ENCODE assay signal across 18 cellular contexts in genomic region chr7:30841025-30841735, GRCh38.
DNase-seq lines count a peak whose midpoint lies in the region; ATAC-seq, FAIRE-seq and TF ChIP-seq lines count a peak whose summit lies in the region.
"Had no signal": no experiment of that assay in that cellular context is flagged by ENCODE, and none has a peak within 500 bp of the region (broad histone marks: within the 10 kb centered on the region; RNA-seq: fewer than 3 reads in every experiment).

No MANE protein-coding gene starts in this region.

- no peak for FAIRE-seq in astrocyte (lab: Jason Lieb, UNC)
- FAIRE-seq: GM19239, H1 had no signal

- H3K27me3 ChIP-seq in astrocyte (ENCODE audit: insufficient read depth, low read length) = no peaks in the 10 kb centered on the region

- no peak for ATAC-seq in WTC11
- ATAC-seq: PC-3 had no signal

- H3K4me2 ChIP-seq in astrocyte (ENCODE audit: low read length) = no peak overlapping the region

- H3K36me3 Mint-ChIP-seq in astrocyte (ENCODE audit: low read depth, unreplicated experiment) = peaks cover 25% of the 10 kb centered on the region
- H3K36me3 Mint-ChIP-seq in neural crest cell (ENCODE audit: low read depth) = peaks cover 16% of the 10 kb centered on the region
- peaks cover 6% of the 10 kb centered on the region for H3K36me3 Mint-ChIP-seq in WTC11
- H3K36me3 Mint-ChIP-seq: CD4-positive, CD25-positive, alpha-beta regulatory T cell had no signal

- no peak overlapping the region for H3K27ac ChIP-seq in astrocyte (ENCODE audit: low read depth, low read length)
- H3K27ac ChIP-seq: RWPE1 had no signal

- H3K27me3 Mint-ChIP-seq in astrocyte (ENCODE audit: low read depth, unreplicated experiment) (peaks cover 9% of the 10 kb centered on the region), neural crest cell (ENCODE audit: low read depth) (no peaks in the 10 kb centered on the region), WTC11 (ENCODE audit: low read depth) (no peaks in the 10 kb centered on the region)
- H3K27me3 Mint-ChIP-seq: CD4-positive, CD25-positive, alpha-beta regulatory T cell had no signal

- no peak overlapping the region for H2AFZ ChIP-seq in astrocyte (ENCODE audit: low read depth, low read length)

- H3K27ac Mint-ChIP-seq in astrocyte (ENCODE audit: unreplicated experiment) (no peak overlapping the region), neural crest cell (ENCODE audit: unreplicated experiment) (peak overlapping the region; percentile 67), WTC11 (no peak overlapping the region)
- H3K27ac Mint-ChIP-seq: CD4-positive, CD25-positive, alpha-beta regulatory T cell had no signal

- DNase-seq in NCI-H226 (peak; percentile 80), astrocyte (ENCODE audit: low read depth) (peak; percentile 49), iris pigment epithelial cell (ENCODE audit: low read depth) (peak; percentile 7), neural crest cell (ENCODE audit: low read depth, low spot score) (no peak), cerebellum (ENCODE audit: low spot score) (no peak), NCI-H1694 (lab: John Stamatoyannopoulos, UW) (no peak), WTC11 (ENCODE audit: low spot score) (no peak)
- DNase-seq: ACHN; CD4-positive, CD25-positive, alpha-beta regulatory T cell; KG1; NCI-H1436; NCI-H2029 treated with DMSO at 0.1 percent for 48 hours; NCI-H2171 treated with DMSO at 0.1 percent for 48 hours; NCI-H748 treated with DMSO at 0.1 percent for 48 hours; PC-3 had no signal

- no peaks in the 10 kb centered on the region for H3K79me2 ChIP-seq in astrocyte (ENCODE audit: insufficient read depth, low read length)

- H4K20me1 ChIP-seq in astrocyte (ENCODE audit: insufficient read depth, low read length) = no peaks in the 10 kb centered on the region

- H3K4me1 ChIP-seq in astrocyte (ENCODE audit: insufficient read depth, low read length) = no peaks in the 10 kb centered on the region

- H3K4me3 Mint-ChIP-seq in astrocyte (ENCODE audit: unreplicated experiment) (no peak overlapping the region), neural crest cell (no peak overlapping the region), WTC11 (no peak overlapping the region)
- H3K4me3 Mint-ChIP-seq: CD4-positive, CD25-positive, alpha-beta regulatory T cell had no signal

- POLR2A ChIA-PET in WTC11 (lab: Charles Lee) = no interaction called here

- no peak overlapping the region for H3K4me3 ChIP-seq in astrocyte (ENCODE audit: insufficient read depth, low read depth, low read length)

- no peaks in the 10 kb centered on the region for H3K36me3 ChIP-seq in astrocyte (ENCODE audit: insufficient read depth, low read length)

- no peak overlapping the region for H3K9ac ChIP-seq in astrocyte (ENCODE audit: low read length)

- CTCF ChIA-PET in WTC11 (lab: Charles Lee) = no interaction called here

- TF ChIP-seq CTCF in astrocyte (IDR thresholded peaks at IDR 0.05; ENCODE audit: insufficient read depth, low read depth, low read length) (no peak), neural crest cell (conservative IDR thresholded peaks at IDR 0.05) (no peak), WTC11 (IDR thresholded peaks at IDR 0.05) (no peak)

- H3K9me3 Mint-ChIP-seq in astrocyte (ENCODE audit: unreplicated experiment) = peaks cover 4% of the 10 kb centered on the region
- no peaks in the 10 kb centered on the region for H3K9me3 Mint-ChIP-seq in neural crest cell
- H3K9me3 Mint-ChIP-seq in WTC11 = peaks cover 3% of the 10 kb centered on the region; the same call in 1 of the 2 replicates
- H3K9me3 Mint-ChIP-seq: CD4-positive, CD25-positive, alpha-beta regulatory T cell had no signal

- H3K4me1 Mint-ChIP-seq in astrocyte (ENCODE audit: low read depth, unreplicated experiment) = peaks cover 20% of the 10 kb centered on the region
- peaks cover 11% of the 10 kb centered on the region for H3K4me1 Mint-ChIP-seq in neural crest cell
- H3K4me1 Mint-ChIP-seq in WTC11 = 0 out of 2 replicates have a peak, but pooled peaks cover 3% of the 10 kb centered on the region
- H3K4me1 Mint-ChIP-seq: CD4-positive, CD25-positive, alpha-beta regulatory T cell had no signal

- H3K9me3 ChIP-seq in astrocyte (ENCODE audit: insufficient read depth, low read depth, low read length) = no peaks in the 10 kb centered on the region

TF ChIP-seq in WTC11, 78 proteins besides CTCF, POLR2A, EP300 and RAD21:
- TF ChIP-seq MYBL2 (CRISPR knock-in tag; IDR thresholded peaks at IDR 0.05) (no peak), GABPB1 (CRISPR knock-in tag; IDR thresholded peaks at IDR 0.05) (no peak), MXD4 (CRISPR knock-in tag; IDR thresholded peaks at IDR 0.05; ENCODE audit: borderline replicate concordance) (no peak), CBFB (CRISPR knock-in tag; IDR thresholded peaks at IDR 0.05; ENCODE audit: low read depth) (no peak), FOXJ3 (CRISPR knock-in tag; IDR thresholded peaks at IDR 0.05; ENCODE audit: borderline replicate concordance) (no peak), CDX4 (CRISPR knock-in tag; IDR thresholded peaks at IDR 0.05; ENCODE audit: borderline replicate concordance) (no peak), EMX1 (CRISPR knock-in tag; IDR thresholded peaks at IDR 0.05) (no peak), TCF7 (CRISPR knock-in tag; IDR thresholded peaks at IDR 0.05; ENCODE audit: low read depth) (no peak), ZNF219 (CRISPR knock-in tag; IDR thresholded peaks at IDR 0.05; ENCODE audit: borderline replicate concordance) (no peak), ZNF232 (CRISPR knock-in tag; IDR thresholded peaks at IDR 0.05) (no peak), ZNF138 (CRISPR knock-in tag; conservative IDR thresholded peaks at IDR 0.05) (no peak), E2F1 (CRISPR knock-in tag; IDR thresholded peaks at IDR 0.05) (no peak)
- TF ChIP-seq, protein P1, sequence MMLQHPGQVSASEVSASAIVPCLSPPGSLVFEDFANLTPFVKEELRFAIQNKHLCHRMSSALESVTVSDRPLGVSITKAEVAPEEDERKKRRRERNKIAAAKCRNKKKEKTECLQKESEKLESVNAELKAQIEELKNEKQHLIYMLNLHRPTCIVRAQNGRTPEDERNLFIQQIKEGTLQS (CRISPR knock-in tag; conservative IDR thresholded peaks at IDR 0.05) = no peak
TF ChIP-seq in WTC11: peak in this region for 0.

Comparison
In these comparisons a context has a peak if more than half of its experiments do, and no peak if none do; other contexts are left out.
1. DNase-seq: peak in NCI-H226 (single experiment), astrocyte (single experiment) and iris pigment epithelial cell (single experiment); none in neural crest cell (single experiment), cerebellum (single experiment), NCI-H1694 (single experiment) and WTC11 (single experiment).